Comparison of ENCODE assay signal across 29 cellular contexts in the genomic region with DNA sequence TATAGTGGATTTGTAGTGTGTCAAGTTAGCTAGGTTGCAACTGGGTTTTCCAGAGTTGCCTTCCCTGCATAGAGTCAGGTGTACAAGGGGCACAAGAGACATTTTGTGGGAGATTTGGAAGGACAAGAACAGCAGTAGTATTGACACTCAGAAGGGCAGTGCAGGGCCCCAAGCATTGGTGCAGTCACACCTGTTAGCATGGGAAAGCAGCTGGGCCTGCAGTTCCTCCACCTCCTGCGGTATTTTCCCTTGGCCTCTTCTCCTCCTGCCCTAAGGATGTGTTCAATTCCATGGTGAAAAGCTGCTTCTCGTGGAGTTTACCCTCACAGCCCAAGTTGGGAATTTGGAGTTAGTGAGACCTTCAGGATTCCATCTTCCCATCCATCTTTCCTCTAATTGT.
"Had no signal": no experiment of that assay in that cellular context is flagged by ENCODE, and none has a peak within 500 bp of the region (broad histone marks: within the 10 kb centered on the region; RNA-seq: fewer than 3 reads in every experiment).

No MANE protein-coding gene starts in this region.

- H3K27me3 Mint-ChIP-seq: stimulated activated naive CD8-positive, alpha-beta T cell treated with anti-CD3 and anti-CD28 coated beads, Interleukin-15, Interleukin-2, amounts not matched to agents 100 ng/mL and 50 ng/mL, for 24 hours had no signal

- ATAC-seq: stimulated activated effector memory CD8-positive, alpha-beta T cell treated with anti-CD3 and anti-CD28 coated beads, Interleukin-12 subunit alpha, Interleukin-12 subunit beta, amount 100 ng/mL, for 72 hours; stimulated activated memory B cell treated with anti-CD40 and anti-IgM and Interleukin-4, amounts not matched to agents 10 μg/mL and 1 μg/mL and 100 μg/mL, for 72 hours; stimulated activated naive B cell treated with anti-CD40 and anti-IgM and Interleukin-4, amounts not matched to agents 10 μg/mL and 1 μg/mL and 100 μg/mL, for 72 hours; stimulated activated naive CD8-positive, alpha-beta T cell treated with anti-CD3 and anti-CD28 coated beads, Interleukin-15, amount 100 ng/mL, for 72 hours; stimulated activated naive CD8-positive, alpha-beta T cell treated with anti-CD3 and anti-CD28 coated beads, Interleukin-15, Interleukin-2, amounts not matched to agents 100 U/mL and 50 U/mL, for 24 hours; upper lobe of right lung had no signal

- H3K36me3 ChIP-seq: stomach, suprapubic skin, thoracic aorta, thyroid gland, tibial artery, tibial nerve, transverse colon, upper lobe of left lung, upper lobe of right lung, uterus, vagina had no signal

- H3K36me3 Mint-ChIP-seq: stimulated activated effector memory CD8-positive, alpha-beta T cell treated with anti-CD3 and anti-CD28 coated beads, Interleukin-12 subunit alpha, Interleukin-12 subunit beta, amount 100 ng/mL, for 72 hours; stimulated activated memory B cell treated with anti-CD40 and anti-IgM and Interleukin-4, amounts not matched to agents 10 μg/mL and 1 μg/mL and 100 μg/mL, for 72 hours; stimulated activated naive B cell treated with anti-CD40 and anti-IgM and Interleukin-4, amounts not matched to agents 10 μg/mL and 1 μg/mL and 100 μg/mL, for 72 hours; type B pancreatic cell had no signal

- H3K27ac ChIP-seq: stomach, suprapubic skin, testis, thoracic aorta, thyroid gland, tibial artery, tibial nerve, transverse colon, upper lobe of left lung, upper lobe of right lung, uterus, vagina had no signal

- FAIRE-seq: urothelium cell line had no signal

- H3K9me3 ChIP-seq: stomach, suprapubic skin, testis, thoracic aorta, thyroid gland, tibial artery, tibial nerve, transverse colon, upper lobe of left lung, upper lobe of right lung, uterus, vagina had no signal

- H3K4me3 Mint-ChIP-seq: stimulated activated effector memory CD8-positive, alpha-beta T cell treated with anti-CD3 and anti-CD28 coated beads, Interleukin-12 subunit alpha, Interleukin-12 subunit beta, amount 100 ng/mL, for 72 hours; stimulated activated memory B cell treated with anti-CD40 and anti-IgM and Interleukin-4, amounts not matched to agents 10 μg/mL and 1 μg/mL and 100 μg/mL, for 72 hours; stimulated activated naive B cell treated with anti-CD40 and anti-IgM and Interleukin-4, amounts not matched to agents 10 μg/mL and 1 μg/mL and 100 μg/mL, for 72 hours; stimulated activated naive CD8-positive, alpha-beta T cell treated with anti-CD3 and anti-CD28 coated beads, Interleukin-15, amount 100 ng/mL, for 72 hours; stimulated activated naive CD8-positive, alpha-beta T cell treated with anti-CD3 and anti-CD28 coated beads, Interleukin-15, Interleukin-2, amounts not matched to agents 100 ng/mL and 50 ng/mL, for 24 hours; type B pancreatic cell had no signal

- H3K27me3 ChIP-seq: testis, thyroid gland, tibial artery, tibial nerve, transverse colon, upper lobe of left lung, upper lobe of right lung, uterus, vagina had no signal

- H3K27ac Mint-ChIP-seq: stimulated activated effector memory CD8-positive, alpha-beta T cell treated with anti-CD3 and anti-CD28 coated beads, Interleukin-12 subunit alpha, Interleukin-12 subunit beta, amount 100 ng/mL, for 72 hours; stimulated activated memory B cell treated with anti-CD40 and anti-IgM and Interleukin-4, amounts not matched to agents 10 μg/mL and 1 μg/mL and 100 μg/mL, for 72 hours; stimulated activated naive B cell treated with anti-CD40 and anti-IgM and Interleukin-4, amounts not matched to agents 10 μg/mL and 1 μg/mL and 100 μg/mL, for 72 hours; stimulated activated naive CD8-positive, alpha-beta T cell treated with anti-CD3 and anti-CD28 coated beads, Interleukin-15, Interleukin-2, amounts not matched to agents 100 ng/mL and 50 ng/mL, for 24 hours; type B pancreatic cell had no signal

- DNase-seq: stimulated activated CD4-positive, alpha-beta T cell treated with anti-CD3 and anti-CD28 coated beads, Interleukin-2, amount 100 ng/mL, for 48 hours; stimulated activated CD4-positive, alpha-beta T cell treated with anti-CD3 and anti-CD28 coated beads, Interleukin-4, amount 100 ng/mL, for 1 hour; stimulated activated CD4-positive, alpha-beta T cell treated with anti-CD3 and anti-CD28 coated beads, Interleukin-4, amount 100 ng/mL, for 24 hours; stimulated activated CD4-positive, alpha-beta T cell treated with anti-CD3 and anti-CD28 coated beads, Interleukin-4, amount 100 ng/mL, for 4 hours; stimulated activated CD8-positive, alpha-beta memory T cell treated with anti-CD3 and anti-CD28 coated beads, Interleukin-4, amount 100 ng/mL, for 48 hours; stimulated activated naive B cell treated with anti-CD40 and anti-IgM and Interleukin-4, amounts not matched to agents 10 μg/mL and 1 μg/mL and 100 μg/mL, for 72 hours; stimulated activated naive CD4-positive, alpha-beta T cell; stimulated activated naive CD4-positive, alpha-beta T cell treated with Interleukin-2 at 50 U/mL for 16 hours; stimulated activated naive CD8-positive, alpha-beta T cell treated with anti-CD3 and anti-CD28 coated beads, Interleukin-15, amount 100 ng/mL, for 72 hours; stimulated activated naive CD8-positive, alpha-beta T cell treated with anti-CD3 and anti-CD28 coated beads, Interleukin-15, Interleukin-2, amounts not matched to agents 100 U/mL and 50 U/mL, for 24 hours; stomach; substantia nigra; testis; thyroid gland; tibial artery; transverse colon; trophoblast cell; upper lobe of left lung; upper lobe of right lung; uterus had no signal

- H3K4me1 Mint-ChIP-seq: stimulated activated effector memory CD8-positive, alpha-beta T cell treated with anti-CD3 and anti-CD28 coated beads, Interleukin-12 subunit alpha, Interleukin-12 subunit beta, amount 100 ng/mL, for 72 hours; stimulated activated naive CD8-positive, alpha-beta T cell treated with anti-CD3 and anti-CD28 coated beads, Interleukin-15, amount 100 ng/mL, for 72 hours had no signal

- H3K9me3 Mint-ChIP-seq: stimulated activated effector memory CD8-positive, alpha-beta T cell treated with anti-CD3 and anti-CD28 coated beads, Interleukin-12 subunit alpha, Interleukin-12 subunit beta, amount 100 ng/mL, for 72 hours; stimulated activated memory B cell treated with anti-CD40 and anti-IgM and Interleukin-4, amounts not matched to agents 10 μg/mL and 1 μg/mL and 100 μg/mL, for 72 hours; stimulated activated naive B cell treated with anti-CD40 and anti-IgM and Interleukin-4, amounts not matched to agents 10 μg/mL and 1 μg/mL and 100 μg/mL, for 72 hours; stimulated activated naive CD8-positive, alpha-beta T cell treated with anti-CD3 and anti-CD28 coated beads, Interleukin-15, amount 100 ng/mL, for 72 hours; stimulated activated naive CD8-positive, alpha-beta T cell treated with anti-CD3 and anti-CD28 coated beads, Interleukin-15, Interleukin-2, amounts not matched to agents 100 ng/mL and 50 ng/mL, for 24 hours; type B pancreatic cell had no signal

- H3K4me3 ChIP-seq: stomach, suprapubic skin, testis, thoracic aorta, thyroid gland, tibial artery, tibial nerve, transverse colon, upper lobe of left lung, upper lobe of right lung, uterus, vagina had no signal

- H3K4me1 ChIP-seq: testis, uterus had no signal
